2 cellular contexts compared by ENCODE assay signal in genomic region chr7:77138668-77139067, GRCh38.
TF ChIP-seq lines count a peak whose summit lies in the region.

No MANE protein-coding gene starts in this region.

TF ChIP-seq in K562, 482 proteins besides CTCF, POLR2A, EP300 and RAD21:
- peak; percentile 11 for TF ChIP-seq RBM25 (IDR thresholded peaks at IDR 0.05; ENCODE audit: low read depth, low read length, severe bottlenecking)

TF ChIP-seq in HepG2, 621 proteins besides CTCF, POLR2A, EP300 and RAD21:
- TF ChIP-seq ZNF7 (CRISPR knock-in tag; IDR thresholded peaks at IDR 0.05): peak; percentile 83
